ENCODE assay signal across 9 cellular contexts in genomic region chr9:137004285-137004684, GRCh38. TPM values are rescaled to one million over a fixed set of nuclear protein-coding genes. Genes with fewer than 3 reads are reported as not detected.
DNase-seq lines count a peak whose midpoint lies in the region; ATAC-seq and TF ChIP-seq lines count a peak whose summit lies in the region.
"Not testable (repeated sequence)": the region's sequence is repeated elsewhere in the genome, so short reads cannot be mapped to it uniquely, and the experiment has no call there.
"Had no signal": no experiment of that assay in that cellular context is flagged by ENCODE, and none has a peak within 500 bp of the region (broad histone marks: within the 10 kb centered on the region; RNA-seq: fewer than 3 reads in every experiment).

No MANE protein-coding gene starts in this region.

- not testable (repeated sequence) for H3K27ac Mint-ChIP-seq in type B pancreatic cell

- H3K4me3 Mint-ChIP-seq in type B pancreatic cell = not testable (repeated sequence)

- H4K20me1 ChIP-seq in DOHH2 (ENCODE audit: control insufficient read depth, insufficient read depth, low read depth, low read length); Loucy (ENCODE audit: insufficient read depth, low read length, poor library complexity, severe bottlenecking): not testable (repeated sequence)

- peak; percentile 27 for TF ChIP-seq CTCF in DOHH2 (IDR thresholded peaks at IDR 0.05; ENCODE audit: low read depth, low read length, poor library complexity, severe bottlenecking)
- peak; percentile 22; the same call in 1 of the 2 replicates for TF ChIP-seq CTCF in Loucy (conservative IDR thresholded peaks at IDR 0.05; ENCODE audit: low read length)
- peak; percentile 29 for TF ChIP-seq CTCF in epithelial cell of esophagus (IDR thresholded peaks at IDR 0.05; ENCODE audit: insufficient read depth, low read depth, low read length, missing control alignments)
- peak; percentile 5 for TF ChIP-seq CTCF in lung (IDR thresholded peaks at IDR 0.05; ENCODE audit: control extremely low read depth, extremely low read depth)
- peak; percentile 63 for TF ChIP-seq CTCF in type B pancreatic cell (conservative IDR thresholded peaks at IDR 0.05)

- H3K9ac ChIP-seq in Loucy (ENCODE audit: low read depth, low read length, poor library complexity, severe bottlenecking) = not testable (repeated sequence)

- H3K4me3 ChIP-seq in DOHH2 (ENCODE audit: low read length); Loucy (ENCODE audit: low read length, poor library complexity, severe bottlenecking); epithelial cell of esophagus (ENCODE audit: low read length); lung: not testable (repeated sequence)

- not testable (repeated sequence) for H3K27ac ChIP-seq in DOHH2 (ENCODE audit: low read depth, low read length); lung (ENCODE audit: low read depth in 1 of 2, low read length in 1 of 2)

- not testable (repeated sequence) for H3K79me2 ChIP-seq in DOHH2 (ENCODE audit: control insufficient read depth, low read length); Loucy (ENCODE audit: insufficient read depth, low read length)

- not testable (repeated sequence) for H3K27me3 Mint-ChIP-seq in type B pancreatic cell

- peaks cover 19% of the 10 kb centered on the region for H3K4me1 ChIP-seq in DOHH2 (ENCODE audit: control insufficient read depth, low read length)
- not testable (repeated sequence) for H3K4me1 ChIP-seq in Loucy (ENCODE audit: insufficient read depth, low read length, poor library complexity, severe bottlenecking); lung (ENCODE audit: control insufficient read depth in 2 of 2, insufficient read depth in 2 of 2, low read length in 2 of 2)

- H3K9me3 ChIP-seq in DOHH2 (ENCODE audit: control insufficient read depth, insufficient read depth, low read length); Loucy (ENCODE audit: insufficient read depth, low read depth, low read length); lung (ENCODE audit: control insufficient read depth in 2 of 2, insufficient read depth in 1 of 2, low read length in 1 of 2): not testable (repeated sequence)

- H3F3A ChIP-seq in DOHH2 (ENCODE audit: control insufficient read depth, insufficient read depth); Loucy (ENCODE audit: low read depth): not testable (repeated sequence)

- DNase-seq in activated CD8-positive, alpha-beta memory T cell treated with anti-CD3 and anti-CD28 coated beads for 24 hours = peak; percentile 68
- not testable (repeated sequence) for DNase-seq in epithelial cell of esophagus (ENCODE audit: low read depth); lung (ENCODE audit: low spot score); type B pancreatic cell (ENCODE audit: extremely low spot score, unreplicated experiment)

- ATAC-seq in lung (ENCODE audit: insufficient read depth, low FRiP score) = not testable (repeated sequence)

- not testable (repeated sequence) for H3K4me2 ChIP-seq in DOHH2 (ENCODE audit: low read length); Loucy (ENCODE audit: low read depth, low read length, poor library complexity, severe bottlenecking)

- not testable (repeated sequence) for H3K9me3 Mint-ChIP-seq in type B pancreatic cell

- H3K36me3 Mint-ChIP-seq in type B pancreatic cell = not testable (repeated sequence)

- not testable (repeated sequence) for H3K27me3 ChIP-seq in DOHH2 (ENCODE audit: control insufficient read depth, low read length); Loucy (ENCODE audit: insufficient read depth, low read length, poor library complexity, severe bottlenecking); lung (ENCODE audit: control insufficient read depth, insufficient read depth)

- not testable (repeated sequence) for H2AFZ ChIP-seq in Loucy (ENCODE audit: low read length)

- H3K9me2 ChIP-seq in DOHH2 (replicated peaks; ENCODE audit: control insufficient read depth, low read length); Loucy (replicated peaks; ENCODE audit: low read depth, low read length): not testable (repeated sequence)

- H3K36me3 ChIP-seq in DOHH2 (ENCODE audit: control insufficient read depth, low read length); Loucy (ENCODE audit: insufficient read depth, low read length); lung (ENCODE audit: control insufficient read depth in 2 of 2, insufficient read depth in 2 of 2, low read length in 2 of 2): not testable (repeated sequence)

- H3K4me1 Mint-ChIP-seq in type B pancreatic cell (ENCODE audit: unreplicated experiment) = not testable (repeated sequence)

- 41 to 45% methylated on average over 17 of the region's 17 CpGs for whole genome bisulfite sequencing in lung, 2 donors

RNA-seq across cellular contexts. Expression of gene CLIC3, which starts 7.9 kb away (rescaled TPM):
- total RNA-seq in lung (100 to 1,000 TPM in 1 of 2 donors, 10 to 100 TPM in 1; 72.0 to 115 TPM), type B pancreatic cell (ENCODE audit: low replicate concordance) (38.6 and 63.3 TPM in 2 replicates)
- polyA plus RNA-seq in lung = 10 to 100 TPM; 17.2 to 90.2 TPM
- total RNA-seq: activated B cell treated with CpG ODN at 0.5 μM for 24 hours, dermis blood vessel endothelial cell, myocyte had no signal

RNA-seq across cellular contexts. Expression of gene PAXX, which starts 12.1 kb away (rescaled TPM):
- 10 to 100 TPM; 16.6 to 58.1 TPM for total RNA-seq in lung
- polyA plus RNA-seq in lung = 100 to 1,000 TPM in 1 of 2 donors, 10 to 100 TPM in 1; 60.7 to 172 TPM
- total RNA-seq in type B pancreatic cell (ENCODE audit: low replicate concordance) = 63.4 and 100 TPM in 2 replicates

RNA-seq across cellular contexts. Expression of gene LCNL1, which starts 21.5 kb away (rescaled TPM):
- total RNA-seq in lung = 1 to 10 TPM in 1 of 2 donors, under 1 TPM in 1; 0.28 to 2.5 TPM
- polyA plus RNA-seq in lung = 1 to 10 TPM in 1 of 2 donors, under 1 TPM in 1; 0.15 to 2.7 TPM
- total RNA-seq in type B pancreatic cell (ENCODE audit: low replicate concordance) = not detected in 2 replicates
- total RNA-seq: activated B cell treated with CpG ODN at 0.5 μM for 24 hours, dermis blood vessel endothelial cell had no signal

RNA-seq across cellular contexts. Expression of gene ABCA2, which starts 23.8 kb away (rescaled TPM):
- total RNA-seq in lung = 10 to 100 TPM; 13.4 to 39.0 TPM
- polyA plus RNA-seq in lung = 10 to 100 TPM; 14.8 to 18.1 TPM
- total RNA-seq in type B pancreatic cell (ENCODE audit: low replicate concordance) = 44.7 and 47.7 TPM in 2 replicates

RNA-seq across cellular contexts. Expression of gene PTGDS, which starts 27.0 kb away (rescaled TPM):
- total RNA-seq in lung (100 to 1,000 TPM in 1 of 2 donors, 10 to 100 TPM in 1; 29.5 to 159 TPM), type B pancreatic cell (ENCODE audit: low replicate concordance) (1.4 and 1.7 TPM in 2 replicates)
- polyA plus RNA-seq in lung = 100 to 1,000 TPM in 1 of 2 donors, 10 to 100 TPM in 1; 19.4 to 158 TPM
- total RNA-seq: activated B cell treated with CpG ODN at 0.5 μM for 24 hours had no signal

Comparison
In these comparisons a context has a peak if more than half of its experiments do, and no peak if none do; other contexts are left out.
1. CTCF ChIP-seq: peak in every context shown above with its lines; median percentile 63 in type B pancreatic cell; 29 in epithelial cell of esophagus; 27 in DOHH2; 22 in Loucy; 5 in lung.